24 cellular contexts compared by ENCODE assay signal in genomic region chr2:239186958-239187357, GRCh38.
DNase-seq lines count a peak whose midpoint lies in the region; ATAC-seq and TF ChIP-seq lines count a peak whose summit lies in the region.
"Had no signal": no experiment of that assay in that cellular context is flagged by ENCODE, and none has a peak within 500 bp of the region (broad histone marks: within the 10 kb centered on the region; RNA-seq: fewer than 3 reads in every experiment).

No MANE protein-coding gene starts in this region.

- peaks cover 32% of the 10 kb centered on the region for H3K36me3 Mint-ChIP-seq in activated CD8-positive, alpha-beta memory T cell treated with anti-CD3 and anti-CD28 coated beads, Interleukin-2, amount 10 ng/mL, durations not matched to agents 7 days and 5 days

- DNase-seq in activated CD8-positive, alpha-beta memory T cell treated with anti-CD3 and anti-CD28 coated beads, Interleukin-2, amount 50 U/mL, for 4 hours: peak; percentile 6
- DNase-seq in activated CD8-positive, alpha-beta memory T cell treated with anti-CD3 and anti-CD28 coated beads, Interleukin-2, amount 10 ng/mL, durations not matched to agents 7 days and 5 days: no peak
- DNase-seq in NCI-H146 treated with DMSO at 0.1 percent for 48 hours (lab: John Stamatoyannopoulos, UW; ENCODE audit: unreplicated experiment) (peak; percentile 17), right lobe of liver (peak in 2 of 3 donors; percentile 27 to 42), gastrocnemius medialis (peak; percentile 0 to 11), epidermal melanocyte (ENCODE audit: insufficient read length, low spot score) (no peak), SKM-1 (lab: John Stamatoyannopoulos, UW; ENCODE audit: unreplicated experiment) (no peak), H7 (no peak)
- DNase-seq: activated CD4-positive, alpha-beta T cell treated with anti-CD3 and anti-CD28 coated beads, Interleukin-2, amount 10 ng/mL, durations not matched to agents 24 days and 14 days; caudate nucleus; CD8-positive, alpha-beta memory T cell; DMS53; GDM1; hypothalamus; NCI-H1092; NCI-H2029; NCI-H2227 treated with DMSO at 0.1 percent for 48 hours; NCI-H748 treated with DMSO at 0.1 percent for 48 hours had no signal

- no peaks in the 10 kb centered on the region for H3K27me3 Mint-ChIP-seq in activated CD8-positive, alpha-beta memory T cell treated with anti-CD3 and anti-CD28 coated beads, Interleukin-2, amount 10 ng/mL, durations not matched to agents 7 days and 5 days
- H3K27me3 Mint-ChIP-seq: activated CD4-positive, alpha-beta T cell treated with anti-CD3 and anti-CD28 coated beads, Interleukin-2, amount 10 ng/mL, durations not matched to agents 24 days and 14 days; activated naive CD8-positive, alpha-beta T cell; activated T-helper 17 cell treated with anti-CD3 and anti-CD28 coated beads, Interleukin-2, amount 50 U/mL, for 72 hours; CD8-positive, alpha-beta memory T cell; dendritic cell treated with granulocyte-macrophage colony-stimulating factor and Interleukin-4, amounts not matched to agents 40 ng/mL and 50 ng/mL, for 4 days; stimulated activated naive CD8-positive, alpha-beta T cell treated with anti-CD3 and anti-CD28 coated beads, Interleukin-15, Interleukin-2, amounts not matched to agents 100 ng/mL and 50 ng/mL, for 24 hours had no signal

- ATAC-seq in activated CD8-positive, alpha-beta memory T cell treated with anti-CD3 and anti-CD28 coated beads, Interleukin-2, amount 10 ng/mL, durations not matched to agents 7 days and 5 days: no peak
- no peak for ATAC-seq in right lobe of liver
- no peak for ATAC-seq in gastrocnemius medialis
- ATAC-seq: activated T-helper 17 cell treated with anti-CD3 and anti-CD28 coated beads, Interleukin-2, amount 50 U/mL, for 72 hours; gastroesophageal sphincter had no signal

- peaks cover 0 to 7% (median 5%) of the 10 kb centered on the region in 4 donors for H3K36me3 ChIP-seq in right lobe of liver
- H3K36me3 ChIP-seq in gastrocnemius medialis: peaks cover 0 to 55% of the 10 kb centered on the region in 2 donors
- H3K36me3 ChIP-seq in H7 (replicated peaks; ENCODE audit: control insufficient read depth, insufficient read depth, low read length): peaks cover 2% of the 10 kb centered on the region

- TF ChIP-seq CTCF in right lobe of liver (IDR thresholded peaks at IDR 0.05) (no peak), gastrocnemius medialis (IDR thresholded peaks at IDR 0.05 in 4 of 5, conservative IDR thresholded peaks at IDR 0.05 in 1 of 5) (no peak)

- 92% methylated on average over 6 of the region's 13 CpGs for WGBS in right lobe of liver (ENCODE audit: insufficient coverage, low coverage, low lambda C conversion rate, missing lambda C conversion rate)

- no peak for TF ChIP-seq POLR2A in right lobe of liver (IDR thresholded peaks at IDR 0.05)
- no peak for TF ChIP-seq POLR2A in gastrocnemius medialis (IDR thresholded peaks at IDR 0.05)

- H3K9me3 Mint-ChIP-seq in activated CD8-positive, alpha-beta memory T cell treated with anti-CD3 and anti-CD28 coated beads, Interleukin-2, amount 10 ng/mL, durations not matched to agents 7 days and 5 days (ENCODE audit: low read depth): no peaks in the 10 kb centered on the region
- H3K9me3 Mint-ChIP-seq: activated CD4-positive, alpha-beta T cell treated with anti-CD3 and anti-CD28 coated beads, Interleukin-2, amount 10 ng/mL, durations not matched to agents 24 days and 14 days; activated T-helper 17 cell treated with anti-CD3 and anti-CD28 coated beads, Interleukin-2, amount 50 U/mL, for 72 hours; CD8-positive, alpha-beta memory T cell; dendritic cell treated with granulocyte-macrophage colony-stimulating factor and Interleukin-4, amounts not matched to agents 40 ng/mL and 50 ng/mL, for 4 days; stimulated activated naive CD8-positive, alpha-beta T cell treated with anti-CD3 and anti-CD28 coated beads, Interleukin-15, Interleukin-2, amounts not matched to agents 100 ng/mL and 50 ng/mL, for 24 hours had no signal

- CTCF ChIA-PET in activated CD8-positive, alpha-beta memory T cell treated with anti-CD3 and anti-CD28 coated beads, Interleukin-2, amount 10 ng/mL, durations not matched to agents 7 days and 5 days (lab: Charles Lee): no interaction called here

- in situ Hi-C loops in gastrocnemius medialis (cut with MboI; ENCODE audit: low sequenced_read_pairs in 4 of 4): no loop called here

- intact Hi-C loops in right lobe of liver (cut with DNase I) (no loop called here), gastrocnemius medialis (cut with DNase I; ENCODE audit: low total_unique reads) (no loop called here)

- H3K27ac ChIP-seq in right lobe of liver (no peak overlapping the region), gastrocnemius medialis (no peak overlapping the region)
- H3K27ac ChIP-seq: gastroesophageal sphincter, tibial artery had no signal

- no peaks in the 10 kb centered on the region for H3K4me1 ChIP-seq in right lobe of liver
- peaks cover 5 to 6% of the 10 kb centered on the region in 2 donors for H3K4me1 ChIP-seq in gastrocnemius medialis
- H3K4me1 ChIP-seq: tibial artery had no signal

- H3K27me3 ChIP-seq in right lobe of liver (no peaks in the 10 kb centered on the region), gastrocnemius medialis (no peaks in the 10 kb centered on the region), H7 (ENCODE audit: control insufficient read depth, insufficient read depth, low read length) (no peaks in the 10 kb centered on the region)
- H3K27me3 ChIP-seq: gastroesophageal sphincter, tibial artery had no signal

- H3K9me3 ChIP-seq in right lobe of liver (no peaks in the 10 kb centered on the region), gastrocnemius medialis (no peaks in the 10 kb centered on the region)

- H3K4me3 ChIP-seq in right lobe of liver (no peak overlapping the region), gastrocnemius medialis (no peak overlapping the region), H7 (ENCODE audit: insufficient read depth, low read depth, low read length) (no peak overlapping the region)
- H3K4me3 ChIP-seq: gastroesophageal sphincter, tibial artery had no signal

- no peak overlapping the region for H3K27ac Mint-ChIP-seq in activated CD8-positive, alpha-beta memory T cell treated with anti-CD3 and anti-CD28 coated beads, Interleukin-2, amount 10 ng/mL, durations not matched to agents 7 days and 5 days
- H3K27ac Mint-ChIP-seq: activated CD4-positive, alpha-beta T cell treated with anti-CD3 and anti-CD28 coated beads, Interleukin-2, amount 10 ng/mL, durations not matched to agents 24 days and 14 days; activated naive CD8-positive, alpha-beta T cell; activated T-helper 17 cell treated with anti-CD3 and anti-CD28 coated beads, Interleukin-2, amount 50 U/mL, for 72 hours; dendritic cell treated with granulocyte-macrophage colony-stimulating factor and Interleukin-4, amounts not matched to agents 40 ng/mL and 50 ng/mL, for 4 days; stimulated activated naive CD8-positive, alpha-beta T cell treated with anti-CD3 and anti-CD28 coated beads, Interleukin-15, Interleukin-2, amounts not matched to agents 100 ng/mL and 50 ng/mL, for 24 hours had no signal

- no peak overlapping the region for H3K4me3 Mint-ChIP-seq in activated CD8-positive, alpha-beta memory T cell treated with anti-CD3 and anti-CD28 coated beads, Interleukin-2, amount 10 ng/mL, durations not matched to agents 7 days and 5 days
- H3K4me3 Mint-ChIP-seq: activated CD4-positive, alpha-beta T cell treated with anti-CD3 and anti-CD28 coated beads, Interleukin-2, amount 10 ng/mL, durations not matched to agents 24 days and 14 days; activated naive CD8-positive, alpha-beta T cell; activated T-helper 17 cell treated with anti-CD3 and anti-CD28 coated beads, Interleukin-2, amount 50 U/mL, for 72 hours; CD8-positive, alpha-beta memory T cell; dendritic cell treated with granulocyte-macrophage colony-stimulating factor and Interleukin-4, amounts not matched to agents 40 ng/mL and 50 ng/mL, for 4 days; stimulated activated naive CD8-positive, alpha-beta T cell treated with anti-CD3 and anti-CD28 coated beads, Interleukin-15, Interleukin-2, amounts not matched to agents 100 ng/mL and 50 ng/mL, for 24 hours had no signal

- no peaks in the 10 kb centered on the region for H3K4me1 Mint-ChIP-seq in activated CD8-positive, alpha-beta memory T cell treated with anti-CD3 and anti-CD28 coated beads, Interleukin-2, amount 10 ng/mL, durations not matched to agents 7 days and 5 days

Comparison
In these comparisons a context has a peak if more than half of its experiments do, and no peak if none do; other contexts are left out.
1. DNase-seq: peak in activated CD8-positive, alpha-beta memory T cell treated with anti-CD3 and anti-CD28 coated beads, Interleukin-2, amount 50 U/mL, for 4 hours (single experiment), NCI-H146 treated with DMSO at 0.1 percent for 48 hours (single experiment), right lobe of liver (2 of 3) and gastrocnemius medialis (2 of 2); none in activated CD8-positive, alpha-beta memory T cell treated with anti-CD3 and anti-CD28 coated beads, Interleukin-2, amount 10 ng/mL, durations not matched to agents 7 days and 5 days (single experiment), epidermal melanocyte (single experiment), SKM-1 (single experiment) and H7 (single experiment).